1 cellular context compared by ENCODE assay signal in the genomic region with DNA sequence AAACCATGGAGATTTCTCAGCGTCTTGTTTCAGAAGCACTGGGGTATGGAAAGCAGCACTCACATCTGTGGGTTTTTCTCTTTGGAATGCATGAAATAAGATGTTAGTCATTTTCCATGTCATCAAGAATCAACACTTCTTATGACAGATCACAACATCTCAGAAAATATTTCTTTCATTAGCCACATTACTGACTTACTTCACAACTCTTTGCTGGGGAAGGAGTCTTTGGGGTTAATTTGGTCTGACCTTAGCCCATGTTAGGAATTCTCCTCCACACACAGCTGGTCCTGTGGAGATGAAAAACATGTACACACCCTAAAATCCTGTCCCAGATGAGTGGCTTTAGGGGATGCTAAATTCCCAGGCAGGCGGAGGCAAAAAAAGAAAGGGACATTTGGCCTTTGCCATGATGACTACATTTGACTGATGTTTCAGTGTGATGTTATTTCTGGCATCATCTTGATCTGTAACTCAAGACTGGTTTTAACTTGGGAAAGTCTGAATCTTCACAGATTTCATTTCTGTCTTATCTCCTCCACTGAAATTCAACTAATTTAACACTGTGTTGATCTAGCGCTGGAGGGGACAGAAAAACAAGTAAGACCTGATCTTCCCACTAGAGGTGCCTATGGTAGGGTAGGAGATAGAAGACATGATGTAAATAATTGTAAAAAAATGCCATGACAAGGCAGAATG.
A peak's percentile ranks its signal among the peaks of the same experiment; 100 is the strongest.
TF ChIP-seq lines count a peak whose summit lies in the region.

No MANE protein-coding gene starts in this region.

TF ChIP-seq in SK-N-SH, 30 proteins besides CTCF, POLR2A, EP300 and RAD21 (continued from another document):
- TF ChIP-seq ZBTB33 (IDR thresholded peaks at IDR 0.05; ENCODE audit: borderline replicate concordance, low read depth) = no peak
- no peak for TF ChIP-seq USF2 (IDR thresholded peaks at IDR 0.05; ENCODE audit: borderline replicate concordance, low read depth, low read length)
- no peak for TF ChIP-seq REST (IDR thresholded peaks at IDR 0.05; ENCODE audit: low read depth, low read length)
- TF ChIP-seq TEAD4 (IDR thresholded peaks at IDR 0.05; ENCODE audit: borderline replicate concordance, insufficient read depth) = peak; percentile 43; the same call in 1 of the 2 replicates
- TF ChIP-seq FOXJ3 (CRISPR knock-in tag; IDR thresholded peaks at IDR 0.05) = no peak
- no peak for TF ChIP-seq SMC3 (IDR thresholded peaks at IDR 0.05; ENCODE audit: low read depth, low read length)
- TF ChIP-seq JUND (IDR thresholded peaks at IDR 0.05) = peak; percentile 33
